ENCODE assay signal across 32 cellular contexts in the genomic region with DNA sequence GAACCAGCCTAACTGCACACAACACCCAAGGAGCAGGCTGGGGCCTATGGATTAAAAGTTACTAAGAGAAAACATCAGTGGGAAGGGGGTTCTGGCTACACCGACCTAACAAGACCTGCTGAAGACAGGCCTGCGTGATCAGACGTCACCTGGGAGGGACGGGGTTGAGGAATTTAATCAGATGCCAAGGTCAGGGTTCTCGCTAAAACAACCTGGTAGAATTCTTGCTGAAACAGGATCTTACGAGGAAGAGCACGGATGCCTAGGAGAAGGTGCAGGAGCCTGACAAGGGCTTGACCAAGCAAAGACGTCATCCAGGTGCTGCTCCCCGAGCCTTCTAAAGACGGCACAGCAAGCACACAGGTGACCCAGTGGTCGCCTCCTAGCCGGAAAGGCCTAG. TPM values are rescaled to one million over a fixed set of nuclear protein-coding genes. Genes with fewer than 3 reads are reported as not detected.
"Had no signal": no experiment of that assay in that cellular context is flagged by ENCODE, and none has a peak within 500 bp of the region (broad histone marks: within the 10 kb centered on the region; RNA-seq: fewer than 3 reads in every experiment).

No MANE protein-coding gene starts in this region.

- H3K27me3 ChIP-seq: left lung, ovary, right atrium auricular region, right lobe of liver, stomach, testis, thyroid gland, transverse colon, upper lobe of left lung, vagina had no signal

- H3K9me3 ChIP-seq: left lung, ovary, right atrium auricular region, right lobe of liver, stomach, testis, thyroid gland, transverse colon, upper lobe of left lung, vagina had no signal

- DNase-seq: hypothalamus; immature natural killer cell; kidney; left lung; mesendoderm; naive B cell; natural killer cell; ovary; posterior cingulate gyrus; right lobe of liver; stimulated activated CD4-positive, alpha-beta T cell treated with anti-CD3 and anti-CD28 coated beads, Interleukin-12 subunit alpha, Interleukin-12 subunit beta, amount 100 ng/mL, for 4 hours; stimulated activated CD4-positive, alpha-beta T cell treated with anti-CD3 and anti-CD28 coated beads, Interleukin-15, amount 100 ng/mL, for 24 hours; stimulated activated CD4-positive, alpha-beta T cell treated with anti-CD3 and anti-CD28 coated beads, Interleukin-2, amount 100 ng/mL, for 24 hours; stimulated activated CD4-positive, alpha-beta T cell treated with anti-CD3 and anti-CD28 coated beads, Interleukin-4, amount 100 ng/mL, for 1 hour; stimulated activated naive B cell treated with anti-CD40 and anti-IgM and Interleukin-4, amounts not matched to agents 10 μg/mL and 1 μg/mL and 100 μg/mL, for 72 hours; stimulated activated naive CD8-positive, alpha-beta T cell treated with anti-CD3 and anti-CD28 coated beads, Interleukin-15, Interleukin-2, amounts not matched to agents 100 U/mL and 50 U/mL, for 24 hours; stomach; testis; thyroid gland; transverse colon; upper lobe of left lung had no signal

- H3K36me3 ChIP-seq: ovary, right atrium auricular region had no signal

- ATAC-seq: left lung; natural killer cell; right lobe of liver; stimulated activated naive B cell treated with anti-CD40 and anti-IgM and Interleukin-4, amounts not matched to agents 10 μg/mL and 1 μg/mL and 100 μg/mL, for 72 hours; stimulated activated naive CD8-positive, alpha-beta T cell treated with anti-CD3 and anti-CD28 coated beads, Interleukin-15, Interleukin-2, amounts not matched to agents 100 U/mL and 50 U/mL, for 24 hours had no signal

- H3K4me1 ChIP-seq: left lung, right atrium auricular region, right lobe of liver, stomach, testis, thyroid gland, transverse colon, upper lobe of left lung, vagina had no signal

- H3K27ac ChIP-seq: left lung, ovary, right lobe of liver, skin epidermis, stomach, testis, thyroid gland, transverse colon, upper lobe of left lung, vagina had no signal

- H3K4me3 ChIP-seq: left lung, lung, ovary, right atrium auricular region, right lobe of liver, skin epidermis, stomach, testis, thyroid gland, transverse colon, upper lobe of left lung, vagina had no signal

RNA-seq across cellular contexts. Expression of a gene that starts 1.6 kb away (rescaled TPM):
- total RNA-seq: kidney, left lung, lower leg skin, mesothelial cell of epicardium, mononuclear cell, natural killer cell, omental fat pad, ovary, pulmonary artery endothelial cell, renal cortical epithelial cell, right lobe of liver, thyroid gland, transverse colon, upper lobe of left lung, urinary bladder, vagina had no signal
